Comparison of ENCODE assay signal across 28 cellular contexts in the genomic region with DNA sequence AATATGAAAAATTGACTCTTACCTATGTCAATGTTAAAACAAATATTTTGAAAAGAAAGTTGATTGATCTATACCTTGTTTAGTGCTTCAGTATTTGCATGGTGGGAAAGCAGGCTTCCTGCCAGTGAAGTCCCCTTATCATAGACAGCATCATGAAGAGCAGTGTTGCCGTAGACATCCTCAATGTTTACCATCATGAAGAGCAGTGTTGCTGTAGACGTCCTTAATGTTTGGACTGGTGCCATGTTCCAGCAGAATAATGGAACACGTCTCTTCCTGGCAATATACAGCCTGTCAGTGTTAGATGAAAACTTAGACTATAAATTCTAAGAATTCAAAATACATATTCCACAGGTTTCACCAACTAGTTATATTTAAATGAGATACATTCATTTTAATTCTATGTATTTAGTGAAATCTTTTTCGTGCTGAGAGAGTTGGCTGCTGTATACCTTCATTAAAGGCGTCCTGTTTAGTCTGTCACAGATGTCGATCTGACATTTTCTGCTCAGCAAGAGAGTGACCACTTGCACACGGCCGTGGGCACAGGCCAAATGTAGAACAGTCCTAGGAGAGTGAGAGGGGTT.
DNase-seq lines count a peak whose midpoint lies in the region; ATAC-seq, FAIRE-seq and TF ChIP-seq lines count a peak whose summit lies in the region.
"Had no signal": no experiment of that assay in that cellular context is flagged by ENCODE, and none has a peak within 500 bp of the region (broad histone marks: within the 10 kb centered on the region; RNA-seq: fewer than 3 reads in every experiment).

No MANE protein-coding gene starts in this region.

- no peak for ATAC-seq in K562
- ATAC-seq: left lung; Right ventricle myocardium inferior; stimulated activated effector memory CD8-positive, alpha-beta T cell treated with anti-CD3 and anti-CD28 coated beads, Interleukin-12 subunit alpha, Interleukin-12 subunit beta, amount 100 ng/mL, for 72 hours; T-helper 17 cell had no signal

- H3K9me1 ChIP-seq in K562 (ENCODE audit: control insufficient read depth, insufficient read depth, low read length): no peaks in the 10 kb centered on the region

- H2AFZ ChIP-seq in K562 (ENCODE audit: low read depth, low read length): peak overlapping the region; percentile 22
- H2AFZ ChIP-seq: parathyroid adenoma had no signal

- H3K27ac ChIP-seq in K562 (ENCODE audit: extremely low read depth, low read depth, low read length): peak overlapping the region; percentile 9; the same call in 1 of the 3 replicates
- H3K27ac ChIP-seq: 22Rv1; BLaER1 treated with 17β-estradiol and CSF1 and Interleukin-3, amounts not matched to agents 10 nM and 100 nM; epithelial cell of prostate; left lung; parathyroid adenoma had no signal

- peaks cover 9 to 19% of the 10 kb centered on the region in 2 experiments for H3K4me1 ChIP-seq in K562 (replicated peaks in 1 of 2; ENCODE audit: control insufficient read depth in 2 of 2, insufficient read depth in 2 of 2, low read length in 2 of 2)
- H3K4me1 ChIP-seq: parathyroid adenoma had no signal

- H3K79me2 ChIP-seq in K562 (ENCODE audit: control insufficient read depth, insufficient read depth, low read length): peaks cover 16% of the 10 kb centered on the region
- H3K79me2 ChIP-seq: parathyroid adenoma had no signal

- POLR2A ChIA-PET in K562 (lab: Yijun Ruan, JAX): interaction anchor here (0.6 to 2.7 kb wide), 4 partner anchors 11 to 313 kb away, joined by 3 to 13 read pairs (median 4); no protein-coding TSS in a partner anchor

- H3K4me2 ChIP-seq in K562 (ENCODE audit: insufficient read depth, low read length): no peak overlapping the region
- H3K4me2 ChIP-seq: BLaER1 treated with 17β-estradiol and CSF1 and Interleukin-3, amounts not matched to agents 10 nM and 100 nM had no signal

- H3K27me3 ChIP-seq in K562 (ENCODE audit: control insufficient read depth in 2 of 2, insufficient read depth in 2 of 2, low read length in 2 of 2): no peaks in the 10 kb centered on the region

- peak; percentile 37 for DNase-seq in DMS79 treated with DMSO at 0.1 percent for 48 hours (lab: John Stamatoyannopoulos, UW)
- DNase-seq in DMS79 (lab: John Stamatoyannopoulos, UW): no peak
- DNase-seq in NCI-H1105 (lab: John Stamatoyannopoulos, UW): peak; percentile 88
- peak; percentile 89 for DNase-seq in NCI-H510A treated with DMSO at 0.1 percent for 48 hours (lab: John Stamatoyannopoulos, UW)
- peak in 1 of 4 experiments; percentile 51 for DNase-seq in K562 (ENCODE audit: extremely low read depth in 1 of 4, low spot score in 3 of 4)
- DNase-seq in LoVo (ENCODE audit: low spot score): no peak
- no peak for DNase-seq in chondrocyte (ENCODE audit: low spot score)
- no peak for DNase-seq in NK-92 treated with Interleukin-12 subunit alpha and Interleukin-12 subunit beta, amount 100 ng/mL, for 24 hours (lab: John Stamatoyannopoulos, UW)
- DNase-seq: activated CD4-positive, alpha-beta T cell treated with anti-CD3 and anti-CD28 coated beads, Interleukin-2, amount 50 U/mL, for 48 hours; activated T-cell treated with anti-CD3 and anti-CD28 coated beads, Interleukin-2, amount 50 U/mL, for 48 hours; cortex of kidney; effector memory CD4-positive, alpha-beta T cell; hypothalamus; left lung; MG63; NCI-H1694; NCI-H2227 treated with DMSO at 0.1 percent for 48 hours; retina; T-helper 17 cell; trophoblast cell had no signal

- H3K9me3 Mint-ChIP-seq in chondrocyte (ENCODE audit: low read depth): no peaks in the 10 kb centered on the region
- H3K9me3 Mint-ChIP-seq: stimulated activated effector memory CD8-positive, alpha-beta T cell treated with anti-CD3 and anti-CD28 coated beads, Interleukin-12 subunit alpha, Interleukin-12 subunit beta, amount 100 ng/mL, for 72 hours had no signal

- in situ Hi-C loops in K562 (cut with MboI): no loop called here

- no TSS peak for BruUV-seq in K562 (replicated peaks; lab: Mats Ljungman, UMichigan)

- peaks cover 50% of the 10 kb centered on the region for H3K27me3 Mint-ChIP-seq in chondrocyte (ENCODE audit: low read depth)

- TF ChIP-seq POLR2A in K562 (conservative IDR thresholded peaks at IDR 0.05): no peak

- TF ChIP-seq RAD21 in K562 (CRISPR knock-in tag; conservative IDR thresholded peaks at IDR 0.05 in 1 of 2, IDR thresholded peaks at IDR 0.05 in 1 of 2): no peak

- no peak overlapping the region for H3K4me3 ChIP-seq in K562
- H3K4me3 ChIP-seq: BLaER1 treated with 17β-estradiol and CSF1 and Interleukin-3, amounts not matched to agents 10 nM and 100 nM; left lung; MG63 had no signal

- CTCF ChIA-PET in K562 (lab: Yijun Ruan, JAX; ENCODE audit: low intra/inter-chr PET ratio): interaction anchor here (1.1 to 1.3 kb wide), 2 partner anchors 91 to 171 kb away, joined by 3 to 5 read pairs; no protein-coding TSS in a partner anchor

- TF ChIP-seq CTCF in K562 (IDR thresholded peaks at IDR 0.05 in 2 of 3, conservative IDR thresholded peaks at IDR 0.05 in 1 of 3; ENCODE audit: insufficient read depth in 2 of 3, low read depth in 1 of 3, low read length in 3 of 3): no peak
- no peak for TF ChIP-seq CTCF in chondrocyte (IDR thresholded peaks at IDR 0.05)

- no peak for TF ChIP-seq EP300 in K562 (IDR thresholded peaks at IDR 0.05; ENCODE audit: low read length)

- no peaks in the 10 kb centered on the region for H3K9me3 ChIP-seq in K562 (replicated peaks; ENCODE audit: control insufficient read depth, insufficient read depth, low read depth, low read length)
- H3K9me3 ChIP-seq: BLaER1 treated with 17β-estradiol and CSF1 and Interleukin-3, amounts not matched to agents 10 nM and 100 nM; left lung had no signal

- WGBS in K562 (ENCODE audit: insufficient coverage, low coverage, missing lambda C conversion rate): 33% methylated on average over 8 of the region's 8 CpGs

- no peak overlapping the region for H3K27ac Mint-ChIP-seq in chondrocyte (ENCODE audit: unreplicated experiment)
- H3K27ac Mint-ChIP-seq: mesothelial cell of epicardium; stimulated activated effector memory CD8-positive, alpha-beta T cell treated with anti-CD3 and anti-CD28 coated beads, Interleukin-12 subunit alpha, Interleukin-12 subunit beta, amount 100 ng/mL, for 72 hours; T-helper 17 cell had no signal

- H3K4me1 Mint-ChIP-seq in chondrocyte (ENCODE audit: low read depth): peaks cover 10% of the 10 kb centered on the region
- H3K4me1 Mint-ChIP-seq: mesothelial cell of epicardium had no signal

- peaks cover 12% of the 10 kb centered on the region for H3K36me3 ChIP-seq in K562 (ENCODE audit: control insufficient read depth, insufficient read depth, low read length)
- H3K36me3 ChIP-seq: left lung, MG63 had no signal

- FAIRE-seq in K562 (lab: Jason Lieb, UNC): peak; percentile 46
- FAIRE-seq: TTC549 had no signal

- no peak overlapping the region for H3K9ac ChIP-seq in K562 (ENCODE audit: insufficient read depth in 1 of 2, low read depth in 2 of 2, low read length in 2 of 2)
- H3K9ac ChIP-seq: BLaER1 treated with 17β-estradiol and CSF1 and Interleukin-3, amounts not matched to agents 10 nM and 100 nM; parathyroid adenoma had no signal

- no peaks in the 10 kb centered on the region for H3K36me3 Mint-ChIP-seq in chondrocyte (ENCODE audit: low read depth)
- H3K36me3 Mint-ChIP-seq: mesothelial cell of epicardium had no signal

- intact Hi-C loops in K562 (cut with micrococcal nuclease): loop anchor here (5.0 kb wide), 2 partner anchors 115 to 170 kb away; a partner anchor contains a TSS

- H3K4me3 Mint-ChIP-seq in chondrocyte (ENCODE audit: unreplicated experiment): no peak overlapping the region
- H3K4me3 Mint-ChIP-seq: mesothelial cell of epicardium; stimulated activated effector memory CD8-positive, alpha-beta T cell treated with anti-CD3 and anti-CD28 coated beads, Interleukin-12 subunit alpha, Interleukin-12 subunit beta, amount 100 ng/mL, for 72 hours; T-helper 17 cell had no signal

- H4K20me1 ChIP-seq in K562 (replicated peaks; ENCODE audit: control insufficient read depth, insufficient read depth, low read length): no peaks in the 10 kb centered on the region

TF ChIP-seq in K562, 482 proteins besides CTCF, POLR2A, EP300 and RAD21 (continues in another document):
- TF ChIP-seq ETS2 (tag; IDR thresholded peaks at IDR 0.05; ENCODE audit: borderline replicate concordance, poor library complexity, severe bottlenecking) (no peak), NFIC (IDR thresholded peaks at IDR 0.05) (peak; percentile 79), FOXJ2 (tag; IDR thresholded peaks at IDR 0.05) (peak; percentile 81; the same call in 1 of the 2 replicates)
- TF ChIP-seq, protein P1, sequence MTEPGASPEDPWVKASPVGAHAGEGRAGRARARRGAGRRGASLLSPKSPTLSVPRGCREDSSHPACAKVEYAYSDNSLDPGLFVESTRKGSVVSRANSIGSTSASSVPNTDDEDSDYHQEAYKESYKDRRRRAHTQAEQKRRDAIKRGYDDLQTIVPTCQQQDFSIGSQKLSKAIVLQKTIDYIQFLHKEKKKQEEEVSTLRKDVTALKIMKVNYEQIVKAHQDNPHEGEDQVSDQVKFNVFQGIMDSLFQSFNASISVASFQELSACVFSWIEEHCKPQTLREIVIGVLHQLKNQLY (CRISPR knock-in tag; conservative IDR thresholded peaks at IDR 0.05): no peak
- TF ChIP-seq, protein P2, sequence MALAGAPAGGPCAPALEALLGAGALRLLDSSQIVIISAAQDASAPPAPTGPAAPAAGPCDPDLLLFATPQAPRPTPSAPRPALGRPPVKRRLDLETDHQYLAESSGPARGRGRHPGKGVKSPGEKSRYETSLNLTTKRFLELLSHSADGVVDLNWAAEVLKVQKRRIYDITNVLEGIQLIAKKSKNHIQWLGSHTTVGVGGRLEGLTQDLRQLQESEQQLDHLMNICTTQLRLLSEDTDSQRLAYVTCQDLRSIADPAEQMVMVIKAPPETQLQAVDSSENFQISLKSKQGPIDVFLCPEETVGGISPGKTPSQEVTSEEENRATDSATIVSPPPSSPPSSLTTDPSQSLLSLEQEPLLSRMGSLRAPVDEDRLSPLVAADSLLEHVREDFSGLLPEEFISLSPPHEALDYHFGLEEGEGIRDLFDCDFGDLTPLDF (CRISPR knock-in tag; IDR thresholded peaks at IDR 0.05): no peak

Comparison
In these comparisons a context has a peak if more than half of its experiments do, and no peak if none do; other contexts are left out.
1. DNase-seq: peak in DMS79 treated with DMSO at 0.1 percent for 48 hours (single experiment), NCI-H1105 (single experiment) and NCI-H510A treated with DMSO at 0.1 percent for 48 hours (single experiment); none in DMS79 (single experiment), LoVo (single experiment), chondrocyte (single experiment) and NK-92 treated with Interleukin-12 subunit alpha and Interleukin-12 subunit beta, amount 100 ng/mL, for 24 hours (single experiment).